ENCODE assay signal across 8 cellular contexts in genomic region chr15:74433592-74434259, GRCh38. TPM values are rescaled to one million over a fixed set of nuclear protein-coding genes. Genes with fewer than 3 reads are reported as not detected.
A peak's percentile ranks its signal among the peaks of the same experiment; 100 is the strongest.
DNase-seq lines count a peak whose midpoint lies in the region; ATAC-seq and TF ChIP-seq lines count a peak whose summit lies in the region.

A gene with protein sequence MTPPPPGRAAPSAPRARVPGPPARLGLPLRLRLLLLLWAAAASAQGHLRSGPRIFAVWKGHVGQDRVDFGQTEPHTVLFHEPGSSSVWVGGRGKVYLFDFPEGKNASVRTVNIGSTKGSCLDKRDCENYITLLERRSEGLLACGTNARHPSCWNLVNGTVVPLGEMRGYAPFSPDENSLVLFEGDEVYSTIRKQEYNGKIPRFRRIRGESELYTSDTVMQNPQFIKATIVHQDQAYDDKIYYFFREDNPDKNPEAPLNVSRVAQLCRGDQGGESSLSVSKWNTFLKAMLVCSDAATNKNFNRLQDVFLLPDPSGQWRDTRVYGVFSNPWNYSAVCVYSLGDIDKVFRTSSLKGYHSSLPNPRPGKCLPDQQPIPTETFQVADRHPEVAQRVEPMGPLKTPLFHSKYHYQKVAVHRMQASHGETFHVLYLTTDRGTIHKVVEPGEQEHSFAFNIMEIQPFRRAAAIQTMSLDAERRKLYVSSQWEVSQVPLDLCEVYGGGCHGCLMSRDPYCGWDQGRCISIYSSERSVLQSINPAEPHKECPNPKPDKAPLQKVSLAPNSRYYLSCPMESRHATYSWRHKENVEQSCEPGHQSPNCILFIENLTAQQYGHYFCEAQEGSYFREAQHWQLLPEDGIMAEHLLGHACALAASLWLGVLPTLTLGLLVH (minus strand): TSS chr15:74433958. CDS start chr15:74433918, 40 bp downstream.

- H3K4me3 ChIP-seq in A673 (ENCODE audit: low read depth, low read length, poor library complexity, severe bottlenecking): peak within 1 kb of the TSS; percentile 61
- H3K4me3 ChIP-seq in lung: peak within 1 kb of the TSS; percentile 75

- peaks cover 32% of the 10 kb centered on the region for H3K36me3 Mint-ChIP-seq in activated CD8-positive, alpha-beta T cell treated with anti-CD3 and anti-CD28 coated beads for 36 hours (ENCODE audit: low read depth)

- no peaks in the 10 kb centered on the region for H3K27me3 Mint-ChIP-seq in activated CD8-positive, alpha-beta T cell treated with anti-CD3 and anti-CD28 coated beads for 36 hours

- no peaks in the 10 kb centered on the region for H3K9me3 Mint-ChIP-seq in activated CD8-positive, alpha-beta T cell treated with anti-CD3 and anti-CD28 coated beads for 36 hours

- peak; percentile 52 for ATAC-seq in GM18520 (IDR thresholded peaks at IDR 0.05; ENCODE audit: unreplicated experiment)
- peak; percentile 65 for ATAC-seq in HG03064 (IDR thresholded peaks at IDR 0.05; ENCODE audit: low read depth, unreplicated experiment)
- peak; percentile 89 for ATAC-seq in activated CD8-positive, alpha-beta T cell treated with anti-CD3 and anti-CD28 coated beads for 36 hours
- ATAC-seq in lung (ENCODE audit: insufficient read depth, low FRiP score): peak; percentile 88

- H3K4me3 Mint-ChIP-seq in activated CD8-positive, alpha-beta T cell treated with anti-CD3 and anti-CD28 coated beads for 36 hours: peak within 1 kb of the TSS; percentile 93

- H3K4me1 ChIP-seq in A673 (ENCODE audit: insufficient read depth, low read length, poor library complexity, severe bottlenecking) (peaks cover 11% of the 10 kb centered on the region), lung (ENCODE audit: control insufficient read depth in 2 of 2, insufficient read depth in 2 of 2, low read length in 2 of 2) (no peaks in the 10 kb centered on the region)

- H3K27me3 ChIP-seq in A673 (replicated peaks; ENCODE audit: insufficient read depth, low read depth, low read length, poor library complexity) (peaks cover 26% of the 10 kb centered on the region), lung (ENCODE audit: control insufficient read depth, insufficient read depth) (no peaks in the 10 kb centered on the region)

- TF ChIP-seq CTCF in A673 (conservative IDR thresholded peaks at IDR 0.05; ENCODE audit: low read depth, low read length) (no peak), lung (IDR thresholded peaks at IDR 0.05; ENCODE audit: control extremely low read depth, extremely low read depth) (no peak)
- TF ChIP-seq CTCF in activated CD8-positive, alpha-beta T cell treated with anti-CD3 and anti-CD28 coated beads for 36 hours (IDR thresholded peaks at IDR 0.05): no peak

- H3K27ac ChIP-seq in A673 (ENCODE audit: low read depth, low read length, poor library complexity, severe bottlenecking) (no peak within 1 kb of the TSS), lung (ENCODE audit: low read depth in 1 of 2, low read length in 1 of 2) (peak within 1 kb of the TSS in 1 of 2 donors; percentile 47)

- H3K36me3 ChIP-seq in A673 (ENCODE audit: insufficient read depth, low read length, poor library complexity, severe bottlenecking) (no peaks in the 10 kb centered on the region), lung (ENCODE audit: control insufficient read depth in 2 of 2, insufficient read depth in 2 of 2, low read length in 2 of 2) (no peaks in the 10 kb centered on the region)

- peak within 1 kb of the TSS; percentile 89 for H3K27ac Mint-ChIP-seq in activated CD8-positive, alpha-beta T cell treated with anti-CD3 and anti-CD28 coated beads for 36 hours

- intact Hi-C loops in A673 (cut with micrococcal nuclease; ENCODE audit: unreplicated experiment): no loop called here
- intact Hi-C loops in activated CD8-positive, alpha-beta T cell treated with anti-CD3 and anti-CD28 coated beads for 36 hours (cut with micrococcal nuclease): no loop called here

- CTCF ChIA-PET in A673 (lab: Charles Lee): interaction anchor here (0.7 kb wide), 1 partner anchor 11 kb away, joined by 7 read pairs; no protein-coding TSS in a partner anchor
- CTCF ChIA-PET in activated CD8-positive, alpha-beta T cell treated with anti-CD3 and anti-CD28 coated beads for 36 hours (lab: Charles Lee): interaction anchor here (0.6 to 38.4 kb wide), 3 partner anchors 30 to 113 kb away, joined by 3 to 840 read pairs (median 8); no protein-coding TSS in a partner anchor

- H3K4me1 Mint-ChIP-seq in activated CD8-positive, alpha-beta T cell treated with anti-CD3 and anti-CD28 coated beads for 36 hours (ENCODE audit: low read depth): peaks cover 64% of the 10 kb centered on the region

- BruUV-seq in A673 (replicated peaks; lab: Mats Ljungman, UMichigan): no TSS peak

- WGBS in lung, 2 donors: 0 to 1% methylated on average over 56 to 75 of the region's 75 CpGs

- H3K9me3 ChIP-seq in A673 (ENCODE audit: low read depth, low read length, poor library complexity, severe bottlenecking) (no peaks in the 10 kb centered on the region), lung (ENCODE audit: control insufficient read depth in 2 of 2, insufficient read depth in 1 of 2, low read length in 1 of 2) (no peaks in the 10 kb centered on the region)

- POLR2A ChIA-PET in A673 (lab: Charles Lee; ENCODE audit: low non-redundant PET): no interaction called here
- POLR2A ChIA-PET in activated CD8-positive, alpha-beta T cell treated with anti-CD3 and anti-CD28 coated beads for 36 hours (lab: Charles Lee): interaction anchor here (0.5 to 7.3 kb wide), 9 partner anchors 28 to 199 kb away, joined by 3 to 56 read pairs (median 3); no protein-coding TSS in a partner anchor

- DNase-seq in A673 (ENCODE audit: low spot score) (peak; percentile 76), NCI-H526 treated with DMSO at 0.1 percent for 48 hours (lab: John Stamatoyannopoulos, UW) (peak; percentile 62), lung (ENCODE audit: low spot score) (peak; percentile 70)
- DNase-seq in activated CD8-positive, alpha-beta T cell treated with anti-CD3 and anti-CD28 coated beads for 36 hours: peak; percentile 85
- DNase-seq in effector CD4-positive, alpha-beta T cell: peak; percentile 48
- DNase-seq in stimulated activated CD4-positive, alpha-beta T cell treated with anti-CD3 and anti-CD28 coated beads, TNF-alpha, amount 100 ng/mL, for 4 hours (ENCODE audit: low read depth in 3 of 3): peak; percentile 67 to 71 (median 67)

RNA-seq across cellular contexts. Expression of the gene that starts here (rescaled TPM):
- total RNA-seq in A673 (2021): 0.45 and 1.4 TPM in 2 replicates
- total RNA-seq in activated CD8-positive, alpha-beta T cell treated with anti-CD3 and anti-CD28 coated beads for 36 hours: 10 to 100 TPM; 62.4 TPM
- 10 to 100 TPM in 1 of 2 donors, 1 to 10 TPM in 1; 7.1 to 15.0 TPM for total RNA-seq in lung
- polyA plus RNA-seq in lung: 1 to 10 TPM; 4.2 to 6.6 TPM
